8 cellular contexts compared by ENCODE assay signal in genomic region chr1:209190591-209191241, GRCh38.
A peak's percentile ranks its signal among the peaks of the same experiment; 100 is the strongest.
DNase-seq lines count a peak whose midpoint lies in the region; ATAC-seq and TF ChIP-seq lines count a peak whose summit lies in the region.

No MANE protein-coding gene starts in this region.

- no peak overlapping the region for H3K4me3 Mint-ChIP-seq in activated naive CD8-positive, alpha-beta T cell treated with anti-CD3 and anti-CD28 coated beads, Interleukin-2, amount 50 U/mL, for 24 hours

- in situ Hi-C loops in transverse colon (cut with MboI; ENCODE audit: low pct_ligation_motif_present in 1 of 4, low pct_unique_long_range_greater_than_20kb in 1 of 4, low sequenced_read_pairs in 3 of 4): no loop called here

- H3K4me1 Mint-ChIP-seq in activated naive CD8-positive, alpha-beta T cell treated with anti-CD3 and anti-CD28 coated beads, Interleukin-2, amount 50 U/mL, for 24 hours: no peaks in the 10 kb centered on the region

- peak in 3 of 5 experiments; percentile 29 to 33 (median 33) for TF ChIP-seq CTCF in transverse colon (IDR thresholded peaks at IDR 0.05)

- WGBS in transverse colon (ENCODE audit: low coverage in 1 of 2), 2 donors: 51% methylated on average over 12 of the region's 12 CpGs; no CpG with 5 or more reads in 1 of the 2 donors

- peaks cover 0 to 12% (median 2%) of the 10 kb centered on the region in 4 donors for H3K4me1 ChIP-seq in transverse colon

- no peak for TF ChIP-seq POLR2A in transverse colon (IDR thresholded peaks at IDR 0.05)

- TF ChIP-seq EP300 in transverse colon (IDR thresholded peaks at IDR 0.05; ENCODE audit: low read depth): no peak

- no peak overlapping the region for H3K4me3 ChIP-seq in transverse colon

- H3K27me3 Mint-ChIP-seq in activated naive CD8-positive, alpha-beta T cell treated with anti-CD3 and anti-CD28 coated beads, Interleukin-2, amount 50 U/mL, for 24 hours: no peaks in the 10 kb centered on the region

- no peaks in the 10 kb centered on the region for H3K27me3 ChIP-seq in transverse colon

- H3K9me3 ChIP-seq in transverse colon: peaks cover 6 to 11% of the 10 kb centered on the region in 2 donors

- intact Hi-C loops in transverse colon (cut with DNase I; ENCODE audit: low total_unique reads): no loop called here

- peak; percentile 84 for ATAC-seq in GM18861 (IDR thresholded peaks at IDR 0.05; ENCODE audit: unreplicated experiment)
- ATAC-seq in HG02938 (IDR thresholded peaks at IDR 0.05; ENCODE audit: unreplicated experiment): peak; percentile 92
- ATAC-seq in activated naive CD8-positive, alpha-beta T cell treated with anti-CD3 and anti-CD28 coated beads, Interleukin-2, amount 50 U/mL, for 24 hours: peak; percentile 71

- DNase-seq in COLO668 (lab: John Stamatoyannopoulos, UW; ENCODE audit: unreplicated experiment) (peak; percentile 56), NCI-H2171 (lab: John Stamatoyannopoulos, UW) (peak; percentile 45), iris pigment epithelial cell (ENCODE audit: low read depth) (peak; percentile 38), transverse colon (peak; percentile 47), DMS79 treated with DMSO at 0.1 percent for 48 hours (lab: John Stamatoyannopoulos, UW) (no peak)
- DNase-seq in activated naive CD8-positive, alpha-beta T cell treated with anti-CD3 and anti-CD28 coated beads, Interleukin-2, amount 50 U/mL, for 24 hours: peak; percentile 25

- no peaks in the 10 kb centered on the region for H3K36me3 Mint-ChIP-seq in activated naive CD8-positive, alpha-beta T cell treated with anti-CD3 and anti-CD28 coated beads, Interleukin-2, amount 50 U/mL, for 24 hours (ENCODE audit: low read depth)

- no peak overlapping the region for H3K27ac Mint-ChIP-seq in activated naive CD8-positive, alpha-beta T cell treated with anti-CD3 and anti-CD28 coated beads, Interleukin-2, amount 50 U/mL, for 24 hours

- H3K27ac ChIP-seq in transverse colon: peak overlapping the region; percentile 16 to 42 (median 28)

- H3K9me3 Mint-ChIP-seq in activated naive CD8-positive, alpha-beta T cell treated with anti-CD3 and anti-CD28 coated beads, Interleukin-2, amount 50 U/mL, for 24 hours: peaks cover 8% of the 10 kb centered on the region

- H3K36me3 ChIP-seq in transverse colon: no peaks in the 10 kb centered on the region
